16 cellular contexts compared by ENCODE assay signal in genomic region chr3:128167646-128167972, GRCh38.
"Had no signal": no experiment of that assay in that cellular context is flagged by ENCODE, and none has a peak within 500 bp of the region (broad histone marks: within the 10 kb centered on the region; RNA-seq: fewer than 3 reads in every experiment).

No MANE protein-coding gene starts in this region.

- H3K27me3 ChIP-seq: thyroid gland, vagina had no signal

- ATAC-seq: left colon; natural killer cell; stimulated activated naive B cell treated with anti-CD40 and anti-IgM and Interleukin-4, amounts not matched to agents 10 μg/mL and 1 μg/mL and 100 μg/mL, for 72 hours had no signal

- DNase-seq: activated CD4-positive, alpha-beta T cell treated with anti-CD3 and anti-CD28 coated beads, Interleukin-2, amount 50 U/mL, for 1 hour; activated CD4-positive, CD25-positive, alpha-beta regulatory T cell; activated CD8-positive, alpha-beta memory T cell treated with anti-CD3 and anti-CD28 coated beads for 24 hours; activated effector memory CD4-positive, alpha-beta T cell treated with Interleukin-2 at 50 U/mL for 16 hours; activated naive CD4-positive, alpha-beta T cell treated with anti-CD3 and anti-CD28 coated beads, Interleukin-2, amount 50 U/mL, for 16 hours; caudate nucleus; effector CD8-positive, alpha-beta T cell; foreskin melanocyte; left colon; natural killer cell; SHP77 treated with DMSO at 0.1 percent for 48 hours; stimulated activated CD4-positive, alpha-beta T cell treated with anti-CD3 and anti-CD28 coated beads, Interleukin-2, amount 100 ng/mL, for 48 hours; stimulated activated naive B cell treated with anti-CD40 and anti-IgM and Interleukin-4, amounts not matched to agents 10 μg/mL and 1 μg/mL and 100 μg/mL, for 72 hours; thyroid gland had no signal

- H3K4me1 ChIP-seq: vagina had no signal

- H3K9me3 Mint-ChIP-seq: natural killer cell; stimulated activated naive B cell treated with anti-CD40 and anti-IgM and Interleukin-4, amounts not matched to agents 10 μg/mL and 1 μg/mL and 100 μg/mL, for 72 hours had no signal

- H3K9me3 ChIP-seq: thyroid gland, vagina had no signal

- H3K4me3 Mint-ChIP-seq: natural killer cell; stimulated activated naive B cell treated with anti-CD40 and anti-IgM and Interleukin-4, amounts not matched to agents 10 μg/mL and 1 μg/mL and 100 μg/mL, for 72 hours had no signal

- H3K36me3 ChIP-seq: thyroid gland, vagina had no signal

- H3K36me3 Mint-ChIP-seq: natural killer cell had no signal

- H3K27ac Mint-ChIP-seq: natural killer cell; stimulated activated naive B cell treated with anti-CD40 and anti-IgM and Interleukin-4, amounts not matched to agents 10 μg/mL and 1 μg/mL and 100 μg/mL, for 72 hours had no signal

- H3K4me3 ChIP-seq: coronary artery, thyroid gland, vagina had no signal

- H3K27me3 Mint-ChIP-seq: stimulated activated naive B cell treated with anti-CD40 and anti-IgM and Interleukin-4, amounts not matched to agents 10 μg/mL and 1 μg/mL and 100 μg/mL, for 72 hours had no signal

- H3K27ac ChIP-seq: coronary artery, thyroid gland, vagina had no signal
